Comparison of ENCODE assay signal across 2 cellular contexts in the genomic region with DNA sequence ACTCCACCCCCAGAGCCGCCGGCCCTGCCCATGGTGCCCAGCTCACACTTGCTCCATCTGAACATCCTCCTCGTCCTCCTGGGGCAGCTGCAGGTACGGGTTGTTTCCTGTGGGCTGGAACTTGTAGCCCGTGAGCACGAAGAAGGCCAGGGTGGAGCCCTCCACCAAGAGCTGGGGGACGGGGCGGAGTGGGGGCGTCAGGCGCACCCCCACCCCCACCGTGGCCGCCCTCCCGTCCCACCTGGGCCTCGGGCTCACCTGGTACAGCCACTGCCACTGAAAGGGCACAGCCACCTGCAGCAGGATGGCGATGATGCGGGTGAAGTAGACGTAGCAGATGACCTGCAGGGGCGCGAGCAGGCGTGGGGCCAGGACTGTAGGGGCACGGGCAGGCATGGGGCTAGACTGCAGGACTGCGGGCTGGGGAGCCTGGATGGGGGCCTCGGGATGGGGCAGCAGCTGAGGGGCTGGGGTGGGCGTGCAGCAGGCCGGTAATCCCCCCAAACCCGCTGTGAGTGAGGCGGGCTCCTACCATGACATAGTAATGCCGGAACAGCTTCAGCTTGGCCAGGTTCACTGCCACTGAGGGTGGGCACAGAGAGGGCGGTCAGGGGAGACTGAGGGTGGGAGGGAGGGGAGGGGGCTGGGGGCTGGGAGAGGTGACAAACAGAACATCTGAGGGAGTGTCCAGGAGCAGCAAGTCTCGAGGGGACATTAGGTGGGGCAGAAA.
TF ChIP-seq lines count a peak whose summit lies in the region.

No MANE protein-coding gene starts in this region.

TF ChIP-seq in SK-N-SH, 30 proteins besides CTCF, POLR2A, EP300 and RAD21 (continued from another document):
- TF ChIP-seq TCF12 (IDR thresholded peaks at IDR 0.05) (no peak), FOSL2 (IDR thresholded peaks at IDR 0.05; ENCODE audit: borderline replicate concordance, low read depth) (no peak)
- TF ChIP-seq, protein P1, sequence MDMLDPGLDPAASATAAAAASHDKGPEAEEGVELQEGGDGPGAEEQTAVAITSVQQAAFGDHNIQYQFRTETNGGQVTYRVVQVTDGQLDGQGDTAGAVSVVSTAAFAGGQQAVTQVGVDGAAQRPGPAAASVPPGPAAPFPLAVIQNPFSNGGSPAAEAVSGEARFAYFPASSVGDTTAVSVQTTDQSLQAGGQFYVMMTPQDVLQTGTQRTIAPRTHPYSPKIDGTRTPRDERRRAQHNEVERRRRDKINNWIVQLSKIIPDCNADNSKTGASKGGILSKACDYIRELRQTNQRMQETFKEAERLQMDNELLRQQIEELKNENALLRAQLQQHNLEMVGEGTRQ (IDR thresholded peaks at IDR 0.05; ENCODE audit: borderline replicate concordance, low read depth, low read length) = no peak

TF ChIP-seq in SK-N-SH treated with all-trans-retinoic acid at 6 μM for 48 hours, 23 proteins besides CTCF, POLR2A, EP300 and RAD21 (continued from another document):
- TF ChIP-seq, protein P2, sequence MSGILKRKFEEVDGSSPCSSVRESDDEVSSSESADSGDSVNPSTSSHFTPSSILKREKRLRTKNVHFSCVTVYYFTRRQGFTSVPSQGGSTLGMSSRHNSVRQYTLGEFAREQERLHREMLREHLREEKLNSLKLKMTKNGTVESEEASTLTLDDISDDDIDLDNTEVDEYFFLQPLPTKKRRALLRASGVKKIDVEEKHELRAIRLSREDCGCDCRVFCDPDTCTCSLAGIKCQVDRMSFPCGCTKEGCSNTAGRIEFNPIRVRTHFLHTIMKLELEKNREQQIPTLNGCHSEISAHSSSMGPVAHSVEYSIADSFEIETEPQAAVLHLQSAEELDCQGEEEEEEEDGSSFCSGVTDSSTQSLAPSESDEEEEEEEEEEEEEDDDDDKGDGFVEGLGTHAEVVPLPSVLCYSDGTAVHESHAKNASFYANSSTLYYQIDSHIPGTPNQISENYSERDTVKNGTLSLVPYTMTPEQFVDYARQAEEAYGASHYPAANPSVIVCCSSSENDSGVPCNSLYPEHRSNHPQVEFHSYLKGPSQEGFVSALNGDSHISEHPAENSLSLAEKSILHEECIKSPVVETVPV (CRISPR knock-in tag; IDR thresholded peaks at IDR 0.05) = no peak
- TF ChIP-seq TCF4 (CRISPR knock-in tag; IDR thresholded peaks at IDR 0.05; ENCODE audit: borderline replicate concordance) = no peak
